ENCODE assay signal across 19 cellular contexts in the genomic region with DNA sequence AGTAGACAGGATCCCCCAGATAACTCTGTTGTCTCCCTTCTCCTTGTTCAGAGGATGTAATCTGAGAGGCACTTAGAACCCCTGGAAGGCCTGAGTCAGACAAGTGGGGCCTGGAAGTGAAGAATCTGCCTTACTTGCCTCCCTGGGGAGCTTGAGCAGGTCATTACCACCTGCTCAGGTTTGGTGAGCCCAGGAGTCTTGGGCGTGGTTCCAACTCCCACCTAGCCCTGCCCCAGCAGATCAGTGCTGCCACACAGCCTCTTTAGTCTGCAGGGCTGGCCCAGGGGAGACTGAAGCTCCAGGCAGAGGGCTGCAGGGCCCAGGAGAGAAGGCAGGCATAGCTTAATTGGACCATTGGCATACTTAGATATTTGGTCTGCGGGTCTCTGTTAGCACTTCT.
DNase-seq lines count a peak whose midpoint lies in the region; TF ChIP-seq lines count a peak whose summit lies in the region.
"Had no signal": no experiment of that assay in that cellular context is flagged by ENCODE, and none has a peak within 500 bp of the region (broad histone marks: within the 10 kb centered on the region; RNA-seq: fewer than 3 reads in every experiment).

No MANE protein-coding gene starts in this region.

- no peaks in the 10 kb centered on the region for H3K27me3 Mint-ChIP-seq in nephron progenitor cell (ENCODE audit: low read depth, poor library complexity)
- H3K27me3 Mint-ChIP-seq: IgD-negative memory B cell had no signal

- no peaks in the 10 kb centered on the region for H3K36me3 ChIP-seq in WERI-Rb-1
- H3K36me3 ChIP-seq: Peyer's patch, SJSA1 had no signal

- H3K4me3 Mint-ChIP-seq in nephron progenitor cell = no peak overlapping the region
- H3K4me3 Mint-ChIP-seq: B cell; IgD-negative memory B cell; T-helper 1 cell treated with Interleukin-12 subunit alpha and Interleukin-12 subunit beta and Interleukin-4 antibody, amounts not matched to agents 30 μg/mL and 1 μg/mL, for 36 hours had no signal

- no peak overlapping the region for H3K4me3 ChIP-seq in WERI-Rb-1 (ENCODE audit: low read depth, low read length)
- H3K4me3 ChIP-seq: Peyer's patch, SJSA1 had no signal

- H3K4me1 Mint-ChIP-seq in nephron progenitor cell = peaks cover 12% of the 10 kb centered on the region
- H3K4me1 Mint-ChIP-seq: B cell, IgD-negative memory B cell had no signal

- H3K27ac Mint-ChIP-seq in nephron progenitor cell = no peak overlapping the region
- H3K27ac Mint-ChIP-seq: B cell; IgD-negative memory B cell; T-helper 1 cell treated with Interleukin-12 subunit alpha and Interleukin-12 subunit beta and Interleukin-4 antibody, amounts not matched to agents 30 μg/mL and 1 μg/mL, for 36 hours had no signal

- DNase-seq in NCI-H1105 treated with DMSO at 0.1 percent for 48 hours (lab: John Stamatoyannopoulos, UW) = peak; percentile 10
- DNase-seq in NCI-H1105 (lab: John Stamatoyannopoulos, UW) = no peak
- DNase-seq in NCI-H2107 (lab: John Stamatoyannopoulos, UW) = peak; percentile 8
- peak; percentile 13 for DNase-seq in NCI-H524 treated with DMSO at 0.1 percent for 48 hours (lab: John Stamatoyannopoulos, UW)
- peak; percentile 2 for DNase-seq in nephron progenitor cell
- no peak for DNase-seq in WERI-Rb-1
- no peak for DNase-seq in NCI-H1092 treated with DMSO at 0.1 percent for 48 hours (lab: John Stamatoyannopoulos, UW)
- no peak for DNase-seq in nucleus accumbens (lab: John Stamatoyannopoulos, UW)
- DNase-seq: 8988T; Calu3; H7; Karpas-422; NCI-H1048; NK-92 treated with Interleukin-12 subunit alpha and Interleukin-12 subunit beta, amount 100 ng/mL, for 24 hours; Peyer's patch had no signal

- H3K27me3 ChIP-seq in WERI-Rb-1 (ENCODE audit: insufficient read depth, low read depth, severe bottlenecking) = no peaks in the 10 kb centered on the region
- H3K27me3 ChIP-seq: Peyer's patch, SJSA1 had no signal

- H3K9me3 ChIP-seq in WERI-Rb-1 (ENCODE audit: severe bottlenecking) = no peaks in the 10 kb centered on the region
- H3K9me3 ChIP-seq: Peyer's patch, SJSA1 had no signal

- no peaks in the 10 kb centered on the region for H3K36me3 Mint-ChIP-seq in nephron progenitor cell (ENCODE audit: low read depth)

- H3K27ac ChIP-seq in WERI-Rb-1 = no peak overlapping the region
- H3K27ac ChIP-seq: Peyer's patch, SJSA1 had no signal

- H3K9me3 Mint-ChIP-seq in nephron progenitor cell = no peaks in the 10 kb centered on the region
- H3K9me3 Mint-ChIP-seq: T-helper 1 cell treated with Interleukin-12 subunit alpha and Interleukin-12 subunit beta and Interleukin-4 antibody, amounts not matched to agents 30 μg/mL and 1 μg/mL, for 36 hours had no signal

- no peak for TF ChIP-seq CTCF in nephron progenitor cell (IDR thresholded peaks at IDR 0.05)
- no peak for TF ChIP-seq CTCF in WERI-Rb-1 (IDR thresholded peaks at IDR 0.05; ENCODE audit: low read depth, low read length)

Comparison
In these comparisons a context has a peak if more than half of its experiments do, and no peak if none do; other contexts are left out.
1. DNase-seq: peak in NCI-H1105 treated with DMSO at 0.1 percent for 48 hours (single experiment), NCI-H2107 (single experiment), NCI-H524 treated with DMSO at 0.1 percent for 48 hours (single experiment) and nephron progenitor cell (single experiment); none in NCI-H1105 (single experiment), WERI-Rb-1 (single experiment), NCI-H1092 treated with DMSO at 0.1 percent for 48 hours (single experiment) and nucleus accumbens (0 of 56).